In the genomic region with DNA sequence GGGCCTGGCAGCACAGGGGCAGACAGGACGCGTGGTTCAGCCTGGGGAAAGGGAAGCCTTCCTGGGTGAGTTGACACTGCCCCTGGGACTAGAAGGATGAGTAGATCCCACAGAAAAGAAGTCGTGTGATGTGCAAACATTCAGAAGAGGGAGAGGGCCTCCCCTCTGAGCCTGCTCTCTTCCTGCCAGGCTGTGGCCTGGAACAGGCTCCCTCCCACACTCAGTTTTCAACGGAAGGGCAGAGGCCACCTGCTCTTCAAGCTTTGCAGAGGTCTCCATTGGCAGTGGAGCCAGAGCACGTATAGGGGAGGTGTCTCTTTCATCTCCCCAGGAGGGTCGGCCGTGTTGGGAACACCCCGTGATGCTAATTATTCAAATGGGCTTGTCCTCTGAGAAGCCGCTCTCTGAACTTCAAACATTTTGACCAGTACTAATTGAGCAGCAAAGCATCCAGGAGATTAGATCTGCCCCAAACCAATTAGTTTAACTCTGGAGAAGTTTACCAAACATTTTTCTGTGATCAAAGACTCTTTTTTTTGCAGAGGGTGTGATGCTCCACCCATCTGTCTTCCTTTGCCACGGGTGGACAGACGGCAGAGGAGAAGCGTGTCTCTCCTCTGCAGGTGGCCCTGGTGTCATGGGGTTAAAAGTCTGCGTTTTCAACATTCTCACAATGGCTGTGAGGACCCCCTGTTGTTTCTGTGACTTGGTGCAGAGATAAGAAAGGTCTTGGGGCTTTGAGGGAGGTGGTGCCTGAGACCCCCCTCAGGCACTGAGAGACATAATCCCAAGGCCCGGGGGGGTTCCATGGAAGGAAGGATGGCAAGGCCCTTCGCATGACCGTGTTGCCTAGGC, we compare ENCODE assay signal across 19 cellular contexts. TPM values are rescaled to one million over a fixed set of nuclear protein-coding genes. Genes with fewer than 3 reads are reported as not detected.
DNase-seq lines count a peak whose midpoint lies in the region; ATAC-seq, FAIRE-seq and TF ChIP-seq lines count a peak whose summit lies in the region.
"Had no signal": no experiment of that assay in that cellular context is flagged by ENCODE, and none has a peak within 500 bp of the region (broad histone marks: within the 10 kb centered on the region; RNA-seq: fewer than 3 reads in every experiment).

No MANE protein-coding gene starts in this region.

- POLR2A ChIA-PET in activated CD4-positive, alpha-beta memory T cell treated with anti-CD3 and anti-CD28 coated beads for 36 hours (lab: Charles Lee) = no interaction called here
- POLR2A ChIA-PET in activated CD4-positive, alpha-beta memory T cell treated with anti-CD3 and anti-CD28 coated beads, Interleukin-2, amount 10 ng/mL, durations not matched to agents 7 days and 5 days (lab: Charles Lee) = no interaction called here
- POLR2A ChIA-PET in HEK293 (lab: Yijun Ruan, JAX) (no interaction called here), GM12878 (lab: Charles Lee) (interaction anchor here (0.5 to 0.7 kb wide), 2 partner anchors 11 to 37 kb away, joined by 3 to 6 read pairs; no protein-coding TSS in a partner anchor)

- CTCF ChIA-PET in activated CD4-positive, alpha-beta memory T cell treated with anti-CD3 and anti-CD28 coated beads for 36 hours (lab: Charles Lee) = no interaction called here
- CTCF ChIA-PET in activated CD4-positive, alpha-beta memory T cell treated with anti-CD3 and anti-CD28 coated beads, Interleukin-2, amount 10 ng/mL, durations not matched to agents 7 days and 5 days (lab: Charles Lee) = no interaction called here
- CTCF ChIA-PET in HEK293 (lab: Yijun Ruan, JAX) = no interaction called here
- CTCF ChIA-PET in GM12878 (lab: Yijun Ruan, JAX) = no interaction called here

- no peak overlapping the region for H3K9ac ChIP-seq in GM12878 (ENCODE audit: control insufficient read depth, insufficient read depth, low read length)

- 53% methylated on average over 16 of the region's 16 CpGs for WGBS in GM12878 (ENCODE audit: insufficient coverage, insufficient replicate concordance, low lambda C conversion rate, missing lambda C conversion rate)
- WGBS in spleen, 5 donors = 57 to 66% (median 63%) methylated on average over 13 to 16 of the region's 16 CpGs

- ATAC-seq in GM12878 (no peak), HG02970 (IDR thresholded peaks at IDR 0.05; ENCODE audit: low FRiP score, unreplicated experiment) (no peak), GM19397 (IDR thresholded peaks at IDR 0.05; ENCODE audit: unreplicated experiment) (no peak)

- peak overlapping the region; percentile 5 for H3K27ac Mint-ChIP-seq in activated CD4-positive, alpha-beta memory T cell treated with anti-CD3 and anti-CD28 coated beads for 36 hours
- no peak overlapping the region for H3K27ac Mint-ChIP-seq in activated CD4-positive, alpha-beta memory T cell treated with anti-CD3 and anti-CD28 coated beads, Interleukin-2, amount 10 ng/mL, durations not matched to agents 7 days and 5 days
- H3K27ac Mint-ChIP-seq: progenitor cell of endocrine pancreas, type B pancreatic cell had no signal

- no peak for TF ChIP-seq RAD21 in GM12878 (IDR thresholded peaks at IDR 0.05; ENCODE audit: insufficient read depth, low read depth, low read length)

- peak overlapping the region; percentile 39; the same call in 1 of the 2 replicates for H2AFZ ChIP-seq in GM12878 (ENCODE audit: control insufficient read depth, low read depth, low read length)
- H2AFZ ChIP-seq: PC-9 had no signal

- no peak for TF ChIP-seq POLR2A in GM12878 (IDR thresholded peaks at IDR 0.05; ENCODE audit: low read depth, low read length)
- TF ChIP-seq POLR2A in spleen (IDR thresholded peaks at IDR 0.05) = no peak
- no peak for TF ChIP-seq POLR2A in erythroblast (IDR thresholded peaks at IDR 0.05; ENCODE audit: low read length)

- H3K9me3 Mint-ChIP-seq in activated CD4-positive, alpha-beta memory T cell treated with anti-CD3 and anti-CD28 coated beads for 36 hours = no peaks in the 10 kb centered on the region
- H3K9me3 Mint-ChIP-seq in activated CD4-positive, alpha-beta memory T cell treated with anti-CD3 and anti-CD28 coated beads, Interleukin-2, amount 10 ng/mL, durations not matched to agents 7 days and 5 days = no peaks in the 10 kb centered on the region
- H3K9me3 Mint-ChIP-seq: type B pancreatic cell had no signal

- H3K4me3 ChIP-seq in HEK293 (ENCODE audit: low read depth, low read length) (no peak overlapping the region), GM12878 (no peak overlapping the region), spleen (no peak overlapping the region)
- H3K4me3 ChIP-seq: mucosa of descending colon, PC-9 had no signal

- H3K27ac ChIP-seq in HEK293 (ENCODE audit: extremely low read depth, low read depth, low read length) (no peak overlapping the region), GM12878 (ENCODE audit: control insufficient read depth, insufficient read depth) (no peak overlapping the region), spleen (no peak overlapping the region)
- H3K27ac ChIP-seq: PC-9 had no signal

- no peak for DNase-seq in activated CD4-positive, alpha-beta memory T cell treated with anti-CD3 and anti-CD28 coated beads for 36 hours
- DNase-seq in activated CD4-positive, alpha-beta memory T cell treated with anti-CD3 and anti-CD28 coated beads, Interleukin-2, amount 10 ng/mL, durations not matched to agents 7 days and 5 days = no peak
- no peak for DNase-seq in GM12878 (ENCODE audit: low read depth, low spot score)
- peak; percentile 48 for DNase-seq in spleen
- DNase-seq in erythroblast (lab: John Stamatoyannopoulos, UW) = no peak
- DNase-seq: activated gamma-delta T cell, HCEC 1CT, islet precursor cell, mucosa of descending colon, NCI-H226, PC-9, T-helper 2 cell had no signal

- SMC1A ChIA-PET in GM12878 (lab: Charles Lee; ENCODE audit: uncharacterized antibody, unreplicated experiment) = no interaction called here

- intact Hi-C loops in activated CD4-positive, alpha-beta memory T cell treated with anti-CD3 and anti-CD28 coated beads for 36 hours (cut with micrococcal nuclease) = no loop called here
- intact Hi-C loops in GM12878 (cut with micrococcal nuclease; ENCODE audit: unreplicated experiment) = no loop called here
- intact Hi-C loops in spleen (cut with DNase I; ENCODE audit: low total_unique reads) = no loop called here

- no peak overlapping the region for H3K4me2 ChIP-seq in GM12878 (ENCODE audit: control insufficient read depth, insufficient read depth)
- H3K4me2 ChIP-seq: PC-9 had no signal

- no peaks in the 10 kb centered on the region for H4K20me1 ChIP-seq in GM12878 (ENCODE audit: control insufficient read depth, insufficient read depth)

- H3K36me3 ChIP-seq in HEK293 (ENCODE audit: control insufficient read depth in 2 of 2, insufficient read depth in 1 of 2, low read length in 2 of 2) (no peaks in the 10 kb centered on the region), GM12878 (ENCODE audit: control insufficient read depth in 2 of 2, insufficient read depth in 2 of 2, low read length in 1 of 2) (no peaks in the 10 kb centered on the region), spleen (no peaks in the 10 kb centered on the region)

- H3K4me3 Mint-ChIP-seq in activated CD4-positive, alpha-beta memory T cell treated with anti-CD3 and anti-CD28 coated beads for 36 hours = no peak overlapping the region
- H3K4me3 Mint-ChIP-seq in activated CD4-positive, alpha-beta memory T cell treated with anti-CD3 and anti-CD28 coated beads, Interleukin-2, amount 10 ng/mL, durations not matched to agents 7 days and 5 days = no peak overlapping the region
- H3K4me3 Mint-ChIP-seq: type B pancreatic cell had no signal

- RAD21 ChIA-PET in GM12878 (lab: Charles Lee; ENCODE audit: unreplicated experiment) = no interaction called here

- in situ Hi-C loops in GM12878 (cut with MboI) = no loop called here

- no peaks in the 10 kb centered on the region for H3K36me3 Mint-ChIP-seq in activated CD4-positive, alpha-beta memory T cell treated with anti-CD3 and anti-CD28 coated beads for 36 hours
- H3K36me3 Mint-ChIP-seq in activated CD4-positive, alpha-beta memory T cell treated with anti-CD3 and anti-CD28 coated beads, Interleukin-2, amount 10 ng/mL, durations not matched to agents 7 days and 5 days (ENCODE audit: low read depth) = no peaks in the 10 kb centered on the region
- H3K36me3 Mint-ChIP-seq: type B pancreatic cell had no signal

- peaks cover 1% of the 10 kb centered on the region for H3K27me3 Mint-ChIP-seq in activated CD4-positive, alpha-beta memory T cell treated with anti-CD3 and anti-CD28 coated beads for 36 hours
- H3K27me3 Mint-ChIP-seq in activated CD4-positive, alpha-beta memory T cell treated with anti-CD3 and anti-CD28 coated beads, Interleukin-2, amount 10 ng/mL, durations not matched to agents 7 days and 5 days = peaks cover 13% of the 10 kb centered on the region

- no TSS peak for BruUV-seq in GM12878 (replicated peaks; lab: Mats Ljungman, UMichigan)

- no peak for TF ChIP-seq EP300 in GM12878 (IDR thresholded peaks at IDR 0.05; ENCODE audit: borderline replicate concordance in 1 of 2, control insufficient read depth in 1 of 2, low read depth in 2 of 2, low read length in 2 of 2)

- H3K79me2 ChIP-seq in GM12878 (ENCODE audit: control insufficient read depth, insufficient read depth, low read length) = no peaks in the 10 kb centered on the region

- H3K4me1 Mint-ChIP-seq in activated CD4-positive, alpha-beta memory T cell treated with anti-CD3 and anti-CD28 coated beads for 36 hours (ENCODE audit: low read depth) = peaks cover 14% of the 10 kb centered on the region
- H3K4me1 Mint-ChIP-seq in activated CD4-positive, alpha-beta memory T cell treated with anti-CD3 and anti-CD28 coated beads, Interleukin-2, amount 10 ng/mL, durations not matched to agents 7 days and 5 days = peaks cover 11% of the 10 kb centered on the region

- TF ChIP-seq CTCF in HEK293 (tag by site-specific recombination; IDR thresholded peaks at IDR 0.05) (no peak), GM12878 (IDR thresholded peaks at IDR 0.05 in 2 of 3, conservative IDR thresholded peaks at IDR 0.05 in 1 of 3; ENCODE audit: control insufficient read depth in 2 of 3, extremely low read depth in 1 of 3, insufficient read depth in 1 of 3, low read depth in 3 of 3, low read length in 3 of 3) (no peak), spleen (IDR thresholded peaks at IDR 0.05 in 8 of 11, conservative IDR thresholded peaks at IDR 0.05 in 3 of 11) (no peak)

- H3K4me1 ChIP-seq in HEK293 (ENCODE audit: control insufficient read depth, insufficient read depth, low read length) = no peaks in the 10 kb centered on the region
- no peaks in the 10 kb centered on the region for H3K4me1 ChIP-seq in GM12878 (ENCODE audit: control insufficient read depth, insufficient read depth, low read length)
- peaks cover 0 to 5% (median 0%) of the 10 kb centered on the region in 6 donors for H3K4me1 ChIP-seq in spleen

- H3K27me3 ChIP-seq in GM12878 (replicated peaks in 1 of 2; ENCODE audit: control insufficient read depth in 2 of 2, insufficient read depth in 2 of 2, low read length in 1 of 2) = peaks cover 0 to 2% of the 10 kb centered on the region in 2 experiments; a peak in 2 of 4 replicates
- peaks cover 0 to 8% (median 0%) of the 10 kb centered on the region in 7 donors for H3K27me3 ChIP-seq in spleen (replicated peaks in 1 of 7)

- H3K9me3 ChIP-seq in HEK293 (ENCODE audit: control insufficient read depth, insufficient read depth, low read depth, low read length) (no peaks in the 10 kb centered on the region), GM12878 (replicated peaks; ENCODE audit: control insufficient read depth, insufficient read depth, low read length) (no peaks in the 10 kb centered on the region), spleen (no peaks in the 10 kb centered on the region)
- H3K9me3 ChIP-seq: mucosa of descending colon had no signal

- no peak for FAIRE-seq in GM12878 (lab: Jason Lieb, UNC)
- FAIRE-seq: bronchial epithelial cell, endometrium had no signal

RNA-seq across cellular contexts. Expression of gene ODC1, which starts 29.5 kb away (rescaled TPM):
- total RNA-seq in activated CD4-positive, alpha-beta memory T cell treated with anti-CD3 and anti-CD28 coated beads for 36 hours = 100 to 1,000 TPM; 138 to 142 TPM
- 10 to 100 TPM; 48.1 to 54.9 TPM for total RNA-seq in activated CD4-positive, alpha-beta memory T cell treated with anti-CD3 and anti-CD28 coated beads, Interleukin-2, amount 10 ng/mL, durations not matched to agents 7 days and 5 days
- total RNA-seq in GM12878 (2013; cell fraction: nucleolus; rRNA removed) = 30.2 and 35.3 TPM in 2 replicates
- total RNA-seq in GM12878 (2014; rRNA removed) (314 and 385 TPM in 2 replicates), GM12878 (2014; rRNA removed; fragmentation: Illumina TruSeq; extraction: Trizol) (393 and 419 TPM in 2 replicates), GM12878 (2021) (281 and 308 TPM in 2 replicates), spleen (10 to 100 TPM; 28.9 to 84.3 (median 62.8) TPM)
- 143 TPM for polyA plus RNA-seq in GM12878 (2011; ENCODE audit: low read depth)
- polyA plus RNA-seq in GM12878 (2011; rRNA removed) (441 and 462 TPM in 2 replicates), GM12878 (2014; fragmentation: Illumina TruSeq; extraction: Trizol) (423 and 510 TPM in 2 replicates), GM12878 (2014; fragmentation: Nextera tagmentation; extraction: Ambion mirVana) (100 to 1,000 TPM; 131 to 235 TPM), GM12878 (2014; rRNA removed) (318 and 385 TPM in 2 replicates), GM12878 (2016; fragmentation: Nextera tagmentation; extraction: Ambion mirVana) (100 to 1,000 TPM in 1 of 2 experiments, 10 to 100 TPM in 1; 68.5 to 366 TPM), spleen (10 to 100 TPM; 38.0 to 78.1 (median 65.3) TPM)
- polyA plus RNA-seq in GM12878 (2011; cell fraction: cytosol; rRNA removed) = 272 and 313 TPM in 2 replicates
- 176 and 243 TPM in 2 replicates for polyA plus RNA-seq in GM12878 (2011; cell fraction: nucleus; rRNA removed)
- polyA plus RNA-seq in GM12878 (2012) = 145 and 165 TPM in 2 replicates
- polyA minus RNA-seq in GM12878 (2011; rRNA and poly(A)+ RNA removed) = 297 and 376 TPM in 2 replicates
- 90.7 and 122 TPM in 2 replicates for polyA minus RNA-seq in GM12878 (2011; cell fraction: cytosol; rRNA and poly(A)+ RNA removed)
- 32.8 and 50.8 TPM in 2 replicates for polyA minus RNA-seq in GM12878 (2011; cell fraction: nucleus; rRNA and poly(A)+ RNA removed)
